In genomic region chr6:169800668-169801395, GRCh38 we compare ENCODE assay signal across 1 cellular context.
TF ChIP-seq lines count a peak whose summit lies in the region.

No MANE protein-coding gene starts in this region.

TF ChIP-seq in HepG2, 621 proteins besides CTCF, POLR2A, EP300 and RAD21 (continued from another document and continues in another):
- TF ChIP-seq ZNF318 (CRISPR knock-in tag; IDR thresholded peaks at IDR 0.05), result peak; percentile 27; the same call in 1 of the 2 replicates
- no peak for TF ChIP-seq TCF7L2 (IDR thresholded peaks at IDR 0.05; ENCODE audit: low read depth, low read length)
- TF ChIP-seq CEBPZ (IDR thresholded peaks at IDR 0.05; ENCODE audit: low read length), result no peak
- peak; percentile 90 for TF ChIP-seq GATAD2A (CRISPR knock-in tag; IDR thresholded peaks at IDR 0.05)
- peak; percentile 69; the same call in 1 of the 2 replicates for TF ChIP-seq BORCS8-MEF2B (CRISPR knock-in tag; IDR thresholded peaks at IDR 0.05)
- 0 out of 2 replicates have a peak, but pooled peaks have one; percentile 35 for TF ChIP-seq ZNF20 (CRISPR knock-in tag; IDR thresholded peaks at IDR 0.05)
- peak; percentile 85 for TF ChIP-seq FOXO1 (CRISPR knock-in tag; IDR thresholded peaks at IDR 0.05)
- no peak for TF ChIP-seq ZNF562 (CRISPR knock-in tag; IDR thresholded peaks at IDR 0.05; ENCODE audit: borderline replicate concordance)
- no peak for TF ChIP-seq ZC3H13 (CRISPR knock-in tag; IDR thresholded peaks at IDR 0.05)
- peak; percentile 93; the same call in 1 of the 2 replicates for TF ChIP-seq ZSCAN29 (CRISPR knock-in tag; conservative IDR thresholded peaks at IDR 0.05)
- TF ChIP-seq ZNF18 (CRISPR knock-in tag; IDR thresholded peaks at IDR 0.05; ENCODE audit: insufficient replicate concordance), result peak; percentile 58
- TF ChIP-seq PRMT3 (CRISPR knock-in tag; IDR thresholded peaks at IDR 0.05; ENCODE audit: borderline replicate concordance, low read depth), result 0 out of 2 replicates have a peak, but pooled peaks have one; percentile 43
- TF ChIP-seq SRF (IDR thresholded peaks at IDR 0.05; ENCODE audit: low read depth, low read length), result 0 out of 2 replicates have a peak, but pooled peaks have one; percentile 46
- TF ChIP-seq HNRNPL (IDR thresholded peaks at IDR 0.05; ENCODE audit: low read depth, low read length), result peak; percentile 84
- no peak for TF ChIP-seq TRAFD1 (CRISPR knock-in tag; IDR thresholded peaks at IDR 0.05; ENCODE audit: borderline replicate concordance)
- TF ChIP-seq ZNF614 (CRISPR knock-in tag; IDR thresholded peaks at IDR 0.05; ENCODE audit: borderline replicate concordance), result no peak
- TF ChIP-seq RARG (CRISPR knock-in tag; IDR thresholded peaks at IDR 0.05; ENCODE audit: low read depth), result 0 out of 2 replicates have a peak, but pooled peaks have one; percentile 34
- no peak for TF ChIP-seq ATM (IDR thresholded peaks at IDR 0.05; ENCODE audit: borderline replicate concordance)
- 0 out of 2 replicates have a peak, but pooled peaks have one; percentile 57 for TF ChIP-seq TARDBP (CRISPR knock-in tag; IDR thresholded peaks at IDR 0.05)
- TF ChIP-seq ZNF510 (CRISPR knock-in tag; IDR thresholded peaks at IDR 0.05; ENCODE audit: low read depth), result 0 out of 2 replicates have a peak, but pooled peaks have one; percentile 48
- peak; percentile 92 for TF ChIP-seq ZNF343 (CRISPR knock-in tag; IDR thresholded peaks at IDR 0.05)
- TF ChIP-seq THAP9 (CRISPR knock-in tag; IDR thresholded peaks at IDR 0.05; ENCODE audit: borderline replicate concordance), result peak; percentile 56
- peak; percentile 54; the same call in 1 of the 2 replicates for TF ChIP-seq SNAI1 (CRISPR knock-in tag; IDR thresholded peaks at IDR 0.05; ENCODE audit: borderline replicate concordance)
- TF ChIP-seq ZNF691 (CRISPR knock-in tag; IDR thresholded peaks at IDR 0.05; ENCODE audit: borderline replicate concordance, low read depth), result peak; percentile 90
- TF ChIP-seq ZNF30 (CRISPR knock-in tag; IDR thresholded peaks at IDR 0.05), result no peak
- no peak for TF ChIP-seq NR3C1 (CRISPR knock-in tag; IDR thresholded peaks at IDR 0.05)
- 0 out of 2 replicates have a peak, but pooled peaks have one; percentile 20 for TF ChIP-seq HOXD1 (CRISPR knock-in tag; IDR thresholded peaks at IDR 0.05)
- TF ChIP-seq MXI1 (IDR thresholded peaks at IDR 0.05; ENCODE audit: borderline replicate concordance, low read depth, low read length), result peak; percentile 83; the same call in 2 of the 3 replicates
- no peak for TF ChIP-seq PHF5A (CRISPR knock-in tag; IDR thresholded peaks at IDR 0.05; ENCODE audit: low read depth, unreplicated experiment)
- TF ChIP-seq ZNF770 (CRISPR knock-in tag; IDR thresholded peaks at IDR 0.05), result no peak
- 0 out of 2 replicates have a peak, but pooled peaks have one; percentile 58 for TF ChIP-seq HES4 (CRISPR knock-in tag; IDR thresholded peaks at IDR 0.05; ENCODE audit: borderline replicate concordance)
- TF ChIP-seq SALL2 (CRISPR knock-in tag; IDR thresholded peaks at IDR 0.05), result peak; percentile 76
- TF ChIP-seq ZNF503 (CRISPR knock-in tag; IDR thresholded peaks at IDR 0.05), result peak; percentile 69
- peak; percentile 46 for TF ChIP-seq TEAD3 (CRISPR knock-in tag; optimal IDR thresholded peaks at IDR 0.05; ENCODE audit: borderline replicate concordance)
